Comparison of ENCODE assay signal across 32 cellular contexts in the genomic region with DNA sequence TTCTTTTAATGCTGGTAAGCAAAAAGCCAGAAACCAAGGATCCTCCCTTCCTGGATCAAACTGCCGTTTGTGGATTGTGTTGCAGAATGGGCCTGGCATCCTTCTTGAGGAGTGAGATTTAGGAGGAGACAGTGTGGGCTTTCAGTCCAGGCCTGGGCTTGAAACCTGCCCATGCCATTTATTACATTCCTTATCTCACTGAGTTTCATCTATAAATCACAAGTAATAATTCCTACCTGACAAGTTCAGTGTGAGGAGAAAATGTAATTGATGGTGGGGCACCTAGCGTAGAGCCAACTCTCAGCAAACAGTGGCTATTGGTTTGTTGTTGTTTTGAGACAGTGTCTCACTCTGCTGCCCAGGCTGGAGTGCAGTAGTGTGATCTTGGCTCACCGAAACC.
"Had no signal": no experiment of that assay in that cellular context is flagged by ENCODE, and none has a peak within 500 bp of the region (broad histone marks: within the 10 kb centered on the region; RNA-seq: fewer than 3 reads in every experiment).

No MANE protein-coding gene starts in this region.

- H3K9me3 ChIP-seq: adrenal gland, breast epithelium, esophagus muscularis mucosa, gastrocnemius medialis had no signal

- H3K4me3 ChIP-seq: adrenal gland, breast epithelium, cardiac muscle cell, coronary artery, dorsolateral prefrontal cortex, esophagus muscularis mucosa, gastrocnemius medialis, heart left ventricle had no signal

- H3K27ac Mint-ChIP-seq: activated CD4-positive, alpha-beta memory T cell treated with anti-CD3 and anti-CD28 coated beads, Interleukin-2, amount 10 ng/mL, durations not matched to agents 7 days and 5 days; activated CD4-positive, alpha-beta T cell treated with anti-CD3 and anti-CD28 coated beads, Interleukin-2, amount 10 ng/mL, durations not matched to agents 7 days and 5 days; activated naive CD4-positive, alpha-beta T cell treated with anti-CD3 and anti-CD28 coated beads for 36 hours; activated naive CD4-positive, alpha-beta T cell treated with anti-CD3 and anti-CD28 coated beads, Interleukin-2, amount 50 U/mL, for 24 hours; activated naive CD8-positive, alpha-beta T cell treated with anti-CD3 and anti-CD28 coated beads for 36 hours; activated naive CD8-positive, alpha-beta T cell treated with anti-CD3 and anti-CD28 coated beads, Interleukin-2, amount 50 U/mL, for 24 hours; activated T-helper 1 cell treated with anti-CD3 and anti-CD28 coated beads, Interleukin-12 subunit alpha, Interleukin-12 subunit beta, Interleukin-2, Interleukin-4 antibody, amounts not matched to agents 30 ng/mL and 10 ng/mL and 1 ng/mL, durations not matched to agents 14 hours and 24 hours and 36 hours; activated T-helper 2 cell treated with anti-CD3 and anti-CD28 coated beads, Interferon-gamma antibody, Interleukin-2, Interleukin-4, amounts not matched to agents 10 μg/mL and 5 μg/mL and 100 μg/mL, durations not matched to agents 14 hours and 24 hours and 36 hours; brain; dendritic cell treated with granulocyte-macrophage colony-stimulating factor and Interleukin-4, amounts not matched to agents 40 ng/mL and 50 ng/mL, for 4 days had no signal

- H3K27me3 ChIP-seq: adrenal gland, breast epithelium, cardiac muscle cell, esophagus muscularis mucosa, foreskin keratinocyte, gastrocnemius medialis had no signal

- H3K36me3 Mint-ChIP-seq: activated naive CD4-positive, alpha-beta T cell treated with anti-CD3 and anti-CD28 coated beads, Interleukin-2, amount 50 U/mL, for 24 hours; activated naive CD8-positive, alpha-beta T cell treated with anti-CD3 and anti-CD28 coated beads for 36 hours; brain had no signal

- H3K27ac ChIP-seq: adrenal gland, breast epithelium, cardiac muscle cell, coronary artery, dorsolateral prefrontal cortex, esophagus muscularis mucosa, foreskin keratinocyte, gastrocnemius medialis, heart left ventricle had no signal

- ATAC-seq: activated naive CD8-positive, alpha-beta T cell treated with anti-CD3 and anti-CD28 coated beads, Interleukin-2, amount 50 U/mL, for 24 hours; activated T-cell treated with anti-CD3 and anti-CD28 coated beads, Interleukin-2, amount 50 U/mL, for 4 hours; foreskin keratinocyte; gastrocnemius medialis; heart left ventricle had no signal

- H3K27me3 Mint-ChIP-seq: activated CD4-positive, alpha-beta memory T cell treated with anti-CD3 and anti-CD28 coated beads, Interleukin-2, amount 10 ng/mL, durations not matched to agents 7 days and 5 days; activated CD4-positive, alpha-beta T cell treated with anti-CD3 and anti-CD28 coated beads, Interleukin-2, amount 10 ng/mL, durations not matched to agents 7 days and 5 days; activated naive CD8-positive, alpha-beta T cell treated with anti-CD3 and anti-CD28 coated beads for 36 hours; activated naive CD8-positive, alpha-beta T cell treated with anti-CD3 and anti-CD28 coated beads, Interleukin-2, amount 50 U/mL, for 24 hours; central memory CD8-positive, alpha-beta T cell; dendritic cell treated with granulocyte-macrophage colony-stimulating factor and Interleukin-4, amounts not matched to agents 40 ng/mL and 50 ng/mL, for 4 days had no signal

- H3K4me3 Mint-ChIP-seq: activated CD4-positive, alpha-beta memory T cell treated with anti-CD3 and anti-CD28 coated beads, Interleukin-2, amount 10 ng/mL, durations not matched to agents 7 days and 5 days; activated CD4-positive, alpha-beta T cell treated with anti-CD3 and anti-CD28 coated beads, Interleukin-2, amount 10 ng/mL, durations not matched to agents 7 days and 5 days; activated naive CD4-positive, alpha-beta T cell treated with anti-CD3 and anti-CD28 coated beads for 36 hours; activated naive CD4-positive, alpha-beta T cell treated with anti-CD3 and anti-CD28 coated beads, Interleukin-2, amount 50 U/mL, for 24 hours; activated naive CD8-positive, alpha-beta T cell treated with anti-CD3 and anti-CD28 coated beads for 36 hours; activated naive CD8-positive, alpha-beta T cell treated with anti-CD3 and anti-CD28 coated beads, Interleukin-2, amount 50 U/mL, for 24 hours; activated T-cell treated with anti-CD3 and anti-CD28 coated beads, Interleukin-2, amount 50 U/mL, for 4 hours; activated T-helper 1 cell treated with anti-CD3 and anti-CD28 coated beads, Interleukin-12 subunit alpha, Interleukin-12 subunit beta, Interleukin-2, Interleukin-4 antibody, amounts not matched to agents 30 ng/mL and 10 ng/mL and 1 ng/mL, durations not matched to agents 14 hours and 24 hours and 36 hours; brain; central memory CD8-positive, alpha-beta T cell; dendritic cell treated with granulocyte-macrophage colony-stimulating factor and Interleukin-4, amounts not matched to agents 40 ng/mL and 50 ng/mL, for 4 days had no signal

- H3K36me3 ChIP-seq: adrenal gland, breast epithelium, cardiac muscle cell, esophagus muscularis mucosa, gastrocnemius medialis, heart left ventricle had no signal

- H3K9me3 Mint-ChIP-seq: activated CD4-positive, alpha-beta T cell treated with anti-CD3 and anti-CD28 coated beads, Interleukin-2, amount 10 ng/mL, durations not matched to agents 7 days and 5 days; activated naive CD4-positive, alpha-beta T cell treated with anti-CD3 and anti-CD28 coated beads, Interleukin-2, amount 50 U/mL, for 24 hours; activated naive CD8-positive, alpha-beta T cell treated with anti-CD3 and anti-CD28 coated beads for 36 hours; activated T-helper 1 cell treated with anti-CD3 and anti-CD28 coated beads, Interleukin-12 subunit alpha, Interleukin-12 subunit beta, Interleukin-2, Interleukin-4 antibody, amounts not matched to agents 30 ng/mL and 10 ng/mL and 1 ng/mL, durations not matched to agents 14 hours and 24 hours and 36 hours had no signal

- H3K4me1 ChIP-seq: adrenal gland, breast epithelium, esophagus muscularis mucosa, gastrocnemius medialis, heart left ventricle had no signal

- DNase-seq: activated CD4-positive, alpha-beta memory T cell treated with anti-CD3 and anti-CD28 coated beads, Interleukin-2, amount 10 ng/mL, durations not matched to agents 7 days and 5 days; activated CD4-positive, alpha-beta T cell treated with anti-CD3 and anti-CD28 coated beads for 1 hour; activated CD4-positive, alpha-beta T cell treated with anti-CD3 and anti-CD28 coated beads for 4 hours; activated CD4-positive, alpha-beta T cell treated with anti-CD3 and anti-CD28 coated beads, Interleukin-2, amount 10 ng/mL, durations not matched to agents 7 days and 5 days; activated CD4-positive, alpha-beta T cell treated with anti-CD3 and anti-CD28 coated beads, Interleukin-2, amount 50 U/mL, for 4 hours; activated CD8-positive, alpha-beta memory T cell treated with anti-CD3 and anti-CD28 coated beads for 24 hours; activated effector memory CD4-positive, alpha-beta T cell treated with anti-CD3 and anti-CD28 coated beads, Interleukin-2, amount 50 U/mL, for 16 hours; activated naive CD4-positive, alpha-beta T cell treated with anti-CD3 and anti-CD28 coated beads for 36 hours; activated naive CD8-positive, alpha-beta T cell treated with anti-CD3 and anti-CD28 coated beads for 36 hours; activated naive CD8-positive, alpha-beta T cell treated with anti-CD3 and anti-CD28 coated beads, Interleukin-2, amount 50 U/mL, for 24 hours; activated T-cell treated with anti-CD3 and anti-CD28 coated beads, Interleukin-2, amount 50 U/mL, for 4 hours; adrenal gland; amygdala; aorta; dorsolateral prefrontal cortex; effector memory CD4-positive, alpha-beta T cell; erythroblast; foreskin keratinocyte; gastrocnemius medialis; glutamatergic neuron; heart left ventricle; T-helper 2 cell had no signal

- H3K4me1 Mint-ChIP-seq: activated CD4-positive, alpha-beta memory T cell treated with anti-CD3 and anti-CD28 coated beads, Interleukin-2, amount 10 ng/mL, durations not matched to agents 7 days and 5 days; activated CD4-positive, alpha-beta T cell treated with anti-CD3 and anti-CD28 coated beads, Interleukin-2, amount 10 ng/mL, durations not matched to agents 7 days and 5 days; activated naive CD4-positive, alpha-beta T cell treated with anti-CD3 and anti-CD28 coated beads, Interleukin-2, amount 50 U/mL, for 24 hours; activated naive CD8-positive, alpha-beta T cell treated with anti-CD3 and anti-CD28 coated beads for 36 hours; activated naive CD8-positive, alpha-beta T cell treated with anti-CD3 and anti-CD28 coated beads, Interleukin-2, amount 50 U/mL, for 24 hours; brain; central memory CD8-positive, alpha-beta T cell had no signal
